32 cellular contexts compared by ENCODE assay signal in genomic region chr22:22123118-22123959, GRCh38.
A peak's percentile ranks its signal among the peaks of the same experiment; 100 is the strongest.
DNase-seq lines count a peak whose midpoint lies in the region; FAIRE-seq and TF ChIP-seq lines count a peak whose summit lies in the region.
"Had no signal": no experiment of that assay in that cellular context is flagged by ENCODE, and none has a peak within 500 bp of the region (broad histone marks: within the 10 kb centered on the region; RNA-seq: fewer than 3 reads in every experiment).

No MANE protein-coding gene starts in this region.

- no peak for FAIRE-seq in H54 (lab: Jason Lieb, UNC)
- FAIRE-seq: GM18507, pancreas had no signal

- H3K9me3 Mint-ChIP-seq in activated CD4-positive, alpha-beta T cell treated with anti-CD3 and anti-CD28 coated beads, Interleukin-2, amount 10 ng/mL, durations not matched to agents 24 days and 14 days = no peaks in the 10 kb centered on the region
- H3K9me3 Mint-ChIP-seq: activated B cell treated with CpG ODN at 0.5 μM for 24 hours; activated T-helper 1 cell treated with anti-CD3 and anti-CD28 coated beads, Interleukin-12 subunit alpha, Interleukin-12 subunit beta, Interleukin-2, Interleukin-4 antibody, amounts not matched to agents 30 ng/mL and 10 ng/mL and 1 ng/mL, durations not matched to agents 14 hours and 24 hours and 36 hours; CD8-positive, alpha-beta T cell; effector memory CD8-positive, alpha-beta T cell; neural progenitor cell had no signal

- peak overlapping the region; percentile 41 for H3K27ac Mint-ChIP-seq in activated CD4-positive, alpha-beta T cell treated with anti-CD3 and anti-CD28 coated beads, Interleukin-2, amount 10 ng/mL, durations not matched to agents 24 days and 14 days
- H3K27ac Mint-ChIP-seq: activated B cell treated with CpG ODN at 0.5 μM for 24 hours; CD8-positive, alpha-beta T cell; effector memory CD8-positive, alpha-beta T cell; neural progenitor cell had no signal

- H3K36me3 Mint-ChIP-seq in activated CD4-positive, alpha-beta T cell treated with anti-CD3 and anti-CD28 coated beads, Interleukin-2, amount 10 ng/mL, durations not matched to agents 24 days and 14 days (ENCODE audit: low read depth) = no peaks in the 10 kb centered on the region
- H3K36me3 Mint-ChIP-seq: CD8-positive, alpha-beta T cell; neural progenitor cell had no signal

- no peak overlapping the region for H3K27ac ChIP-seq in testis
- H3K27ac ChIP-seq: adrenal gland, left lung, neural progenitor cell, pancreas, skin epidermis, suprapubic skin, upper lobe of right lung had no signal

- peak overlapping the region; percentile 9 to 38 for H3K4me3 ChIP-seq in testis
- H3K4me3 ChIP-seq: adrenal gland, left lung, neural progenitor cell, pancreas, skin epidermis, suprapubic skin, upper lobe of right lung had no signal

- no peaks in the 10 kb centered on the region for H3K9me3 ChIP-seq in testis
- H3K9me3 ChIP-seq: adrenal gland, left lung, pancreas, suprapubic skin, upper lobe of right lung had no signal

- no peaks in the 10 kb centered on the region for H3K4me1 ChIP-seq in testis
- H3K4me1 ChIP-seq: adrenal gland, BE2C, left lung, neural progenitor cell, pancreas, suprapubic skin, upper lobe of right lung had no signal

- DNase-seq in activated CD4-positive, alpha-beta T cell treated with anti-CD3 and anti-CD28 coated beads, Interleukin-2, amount 10 ng/mL, durations not matched to agents 24 days and 14 days = no peak
- no peak for DNase-seq in activated CD4-positive, alpha-beta T cell treated with anti-CD3 and anti-CD28 coated beads, Interleukin-2, amount 50 U/mL, for 48 hours
- peak; percentile 38 for DNase-seq in HuH-7.5 (ENCODE audit: low spot score)
- peak; percentile 7 for DNase-seq in NCI-H748 treated with DMSO at 0.1 percent for 48 hours (lab: John Stamatoyannopoulos, UW)
- DNase-seq in testis = peak; percentile 41
- DNase-seq in GM19238 (ENCODE audit: insufficient read length, low spot score) = no peak
- DNase-seq in kidney glomerular epithelial cell (lab: John Stamatoyannopoulos, UW) = no peak
- no peak for DNase-seq in H54 (ENCODE audit: insufficient read length, low spot score)
- DNase-seq: activated B cell treated with CpG ODN at 0.5 μM for 24 hours; activated naive CD4-positive, alpha-beta T cell treated with Interleukin-2 at 50 U/mL for 16 hours; adrenal gland; BE2C; CD8-positive, alpha-beta T cell; central memory CD4-positive, alpha-beta T cell; DMS 273 treated with DMSO at 0.1 percent for 48 hours; effector memory CD8-positive, alpha-beta T cell; Kasumi-1; mesendoderm; NCI-H1694 treated with DMSO at 0.1 percent for 48 hours; NCI-H2171 treated with DMSO at 0.1 percent for 48 hours; NCI-H524 treated with DMSO at 0.1 percent for 48 hours; pancreas; RPMI8226; stimulated activated naive B cell treated with anti-CD40 and anti-IgM and Interleukin-4, amounts not matched to agents 10 μg/mL and 1 μg/mL and 100 μg/mL, for 72 hours; T-helper 1 cell; upper lobe of right lung had no signal

- intact Hi-C loops in activated CD4-positive, alpha-beta T cell treated with anti-CD3 and anti-CD28 coated beads, Interleukin-2, amount 10 ng/mL, durations not matched to agents 24 days and 14 days (cut with micrococcal nuclease) = no loop called here
- intact Hi-C loops in testis (cut with DNase I; ENCODE audit: low total_unique reads) = no loop called here

- TF ChIP-seq CTCF in testis (IDR thresholded peaks at IDR 0.05) = no peak

- no peak overlapping the region for H3K4me3 Mint-ChIP-seq in activated CD4-positive, alpha-beta T cell treated with anti-CD3 and anti-CD28 coated beads, Interleukin-2, amount 10 ng/mL, durations not matched to agents 24 days and 14 days
- H3K4me3 Mint-ChIP-seq: activated B cell treated with CpG ODN at 0.5 μM for 24 hours; activated T-helper 1 cell treated with anti-CD3 and anti-CD28 coated beads, Interleukin-12 subunit alpha, Interleukin-12 subunit beta, Interleukin-2, Interleukin-4 antibody, amounts not matched to agents 30 ng/mL and 10 ng/mL and 1 ng/mL, durations not matched to agents 14 hours and 24 hours and 36 hours; CD8-positive, alpha-beta T cell; effector memory CD8-positive, alpha-beta T cell; neural progenitor cell; stimulated activated naive B cell treated with anti-CD40 and anti-IgM and Interleukin-4, amounts not matched to agents 10 μg/mL and 1 μg/mL and 100 μg/mL, for 72 hours had no signal

- no peaks in the 10 kb centered on the region for H3K4me1 Mint-ChIP-seq in activated CD4-positive, alpha-beta T cell treated with anti-CD3 and anti-CD28 coated beads, Interleukin-2, amount 10 ng/mL, durations not matched to agents 24 days and 14 days
- H3K4me1 Mint-ChIP-seq: neural progenitor cell had no signal

- TF ChIP-seq POLR2A in testis (IDR thresholded peaks at IDR 0.05) (no peak), H54 (IDR thresholded peaks at IDR 0.05; ENCODE audit: low read depth, low read length) (no peak)

- WGBS in testis, 2 donors = 58 to 61% methylated on average over 16 of the region's 16 CpGs

- peaks cover 35% of the 10 kb centered on the region for H3K27me3 Mint-ChIP-seq in activated CD4-positive, alpha-beta T cell treated with anti-CD3 and anti-CD28 coated beads, Interleukin-2, amount 10 ng/mL, durations not matched to agents 24 days and 14 days
- H3K27me3 Mint-ChIP-seq: activated B cell treated with CpG ODN at 0.5 μM for 24 hours had no signal

- no peaks in the 10 kb centered on the region for H3K27me3 ChIP-seq in testis

- no peaks in the 10 kb centered on the region for H3K36me3 ChIP-seq in testis (ENCODE audit: low read depth, missing control alignments)
- H3K36me3 ChIP-seq: adrenal gland, BE2C, left lung, neural progenitor cell, pancreas, suprapubic skin, upper lobe of right lung had no signal

Comparison
In these comparisons a context has a peak if more than half of its experiments do, and no peak if none do; other contexts are left out.
1. DNase-seq: peak in HuH-7.5 (single experiment), NCI-H748 treated with DMSO at 0.1 percent for 48 hours (single experiment) and testis (single experiment); none in activated CD4-positive, alpha-beta T cell treated with anti-CD3 and anti-CD28 coated beads, Interleukin-2, amount 10 ng/mL, durations not matched to agents 24 days and 14 days (single experiment), activated CD4-positive, alpha-beta T cell treated with anti-CD3 and anti-CD28 coated beads, Interleukin-2, amount 50 U/mL, for 48 hours (0 of 2), GM19238 (single experiment), kidney glomerular epithelial cell (single experiment) and H54 (single experiment).